ENCODE assay signal across 1 cellular context in the genomic region with DNA sequence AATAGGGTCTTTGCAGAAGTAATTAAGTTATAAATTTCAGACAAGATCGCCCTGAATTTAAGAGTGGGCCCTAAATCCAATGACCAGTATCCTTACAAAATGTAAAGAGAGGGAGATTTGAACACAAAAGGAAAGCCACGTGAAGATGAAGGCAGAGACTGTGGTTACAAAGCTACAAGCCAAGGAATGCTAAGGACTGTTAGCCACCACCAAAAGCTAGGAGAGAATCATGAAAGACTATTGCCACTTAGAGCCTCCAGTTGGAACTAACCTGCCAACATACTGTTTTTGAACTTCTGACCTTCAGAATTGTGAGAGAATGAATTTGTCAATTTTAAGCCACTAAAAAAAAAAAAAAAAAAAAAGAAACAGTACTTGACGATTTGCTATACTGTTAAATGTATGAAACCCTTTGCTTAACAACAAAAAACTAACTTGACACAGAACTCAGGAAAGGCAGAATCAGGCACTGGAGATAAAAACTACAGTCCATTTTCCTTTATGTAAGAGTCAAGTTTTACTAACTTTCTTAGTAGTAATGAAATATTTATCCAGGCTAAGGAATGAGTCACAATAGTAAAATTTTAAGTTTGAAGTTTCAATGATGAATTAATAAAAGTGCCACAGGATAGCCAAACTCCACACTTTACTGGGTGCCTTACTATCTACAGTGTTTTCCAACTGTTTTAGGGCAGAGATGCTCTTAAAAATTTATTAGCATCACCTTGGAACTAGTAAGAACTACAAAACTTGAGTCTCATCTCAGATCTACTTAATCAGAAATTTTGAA.
TF ChIP-seq lines count a peak whose summit lies in the region.

No MANE protein-coding gene starts in this region.

TF ChIP-seq in GM23338, 12 proteins besides CTCF, POLR2A, EP300 and RAD21 (continued from another document):
- TF ChIP-seq JUNB (IDR thresholded peaks at IDR 0.05; ENCODE audit: unreplicated experiment) (no peak), ZNF331 (CRISPR knock-in tag; IDR thresholded peaks at IDR 0.05; ENCODE audit: low read depth) (no peak), NANOG (IDR thresholded peaks at IDR 0.05; ENCODE audit: borderline replicate concordance) (no peak), CREB1 (CRISPR knock-in tag; IDR thresholded peaks at IDR 0.05; ENCODE audit: low read depth) (no peak)
- TF ChIP-seq, protein P1, sequence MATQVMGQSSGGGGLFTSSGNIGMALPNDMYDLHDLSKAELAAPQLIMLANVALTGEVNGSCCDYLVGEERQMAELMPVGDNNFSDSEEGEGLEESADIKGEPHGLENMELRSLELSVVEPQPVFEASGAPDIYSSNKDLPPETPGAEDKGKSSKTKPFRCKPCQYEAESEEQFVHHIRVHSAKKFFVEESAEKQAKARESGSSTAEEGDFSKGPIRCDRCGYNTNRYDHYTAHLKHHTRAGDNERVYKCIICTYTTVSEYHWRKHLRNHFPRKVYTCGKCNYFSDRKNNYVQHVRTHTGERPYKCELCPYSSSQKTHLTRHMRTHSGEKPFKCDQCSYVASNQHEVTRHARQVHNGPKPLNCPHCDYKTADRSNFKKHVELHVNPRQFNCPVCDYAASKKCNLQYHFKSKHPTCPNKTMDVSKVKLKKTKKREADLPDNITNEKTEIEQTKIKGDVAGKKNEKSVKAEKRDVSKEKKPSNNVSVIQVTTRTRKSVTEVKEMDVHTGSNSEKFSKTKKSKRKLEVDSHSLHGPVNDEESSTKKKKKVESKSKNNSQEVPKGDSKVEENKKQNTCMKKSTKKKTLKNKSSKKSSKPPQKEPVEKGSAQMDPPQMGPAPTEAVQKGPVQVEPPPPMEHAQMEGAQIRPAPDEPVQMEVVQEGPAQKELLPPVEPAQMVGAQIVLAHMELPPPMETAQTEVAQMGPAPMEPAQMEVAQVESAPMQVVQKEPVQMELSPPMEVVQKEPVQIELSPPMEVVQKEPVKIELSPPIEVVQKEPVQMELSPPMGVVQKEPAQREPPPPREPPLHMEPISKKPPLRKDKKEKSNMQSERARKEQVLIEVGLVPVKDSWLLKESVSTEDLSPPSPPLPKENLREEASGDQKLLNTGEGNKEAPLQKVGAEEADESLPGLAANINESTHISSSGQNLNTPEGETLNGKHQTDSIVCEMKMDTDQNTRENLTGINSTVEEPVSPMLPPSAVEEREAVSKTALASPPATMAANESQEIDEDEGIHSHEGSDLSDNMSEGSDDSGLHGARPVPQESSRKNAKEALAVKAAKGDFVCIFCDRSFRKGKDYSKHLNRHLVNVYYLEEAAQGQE (IDR thresholded peaks at IDR 0.05; ENCODE audit: unreplicated experiment): no peak
- TF ChIP-seq, protein P2, sequence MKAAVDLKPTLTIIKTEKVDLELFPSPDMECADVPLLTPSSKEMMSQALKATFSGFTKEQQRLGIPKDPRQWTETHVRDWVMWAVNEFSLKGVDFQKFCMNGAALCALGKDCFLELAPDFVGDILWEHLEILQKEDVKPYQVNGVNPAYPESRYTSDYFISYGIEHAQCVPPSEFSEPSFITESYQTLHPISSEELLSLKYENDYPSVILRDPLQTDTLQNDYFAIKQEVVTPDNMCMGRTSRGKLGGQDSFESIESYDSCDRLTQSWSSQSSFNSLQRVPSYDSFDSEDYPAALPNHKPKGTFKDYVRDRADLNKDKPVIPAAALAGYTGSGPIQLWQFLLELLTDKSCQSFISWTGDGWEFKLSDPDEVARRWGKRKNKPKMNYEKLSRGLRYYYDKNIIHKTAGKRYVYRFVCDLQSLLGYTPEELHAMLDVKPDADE (IDR thresholded peaks at IDR 0.05): no peak
